17 cellular contexts compared by ENCODE assay signal in genomic region chr2:225328192-225328591, GRCh38.
DNase-seq lines count a peak whose midpoint lies in the region; ATAC-seq, FAIRE-seq and TF ChIP-seq lines count a peak whose summit lies in the region.
"Had no signal": no experiment of that assay in that cellular context is flagged by ENCODE, and none has a peak within 500 bp of the region (broad histone marks: within the 10 kb centered on the region; RNA-seq: fewer than 3 reads in every experiment).

No MANE protein-coding gene starts in this region.

- peak; percentile 15 for DNase-seq in DMS53 treated with DMSO at 0.1 percent for 48 hours (lab: John Stamatoyannopoulos, UW; ENCODE audit: unreplicated experiment)
- DNase-seq in LHCN-M2 (ENCODE audit: low read depth), result peak; percentile 7
- peak; percentile 64 for DNase-seq in astrocyte of the spinal cord (ENCODE audit: low read depth, low spot score)
- peak; percentile 34 for DNase-seq in kidney tubule cell (ENCODE audit: low spot score)
- no peak for DNase-seq in G401 (ENCODE audit: low spot score)
- DNase-seq in H54 (ENCODE audit: insufficient read length, low spot score), result no peak
- DNase-seq: activated CD8-positive, alpha-beta T cell treated with anti-CD3 and anti-CD28 coated beads for 36 hours; anterior cingulate cortex; NCI-H2171; SIG-M5; stimulated activated CD4-positive, alpha-beta T cell treated with anti-CD3 and anti-CD28 coated beads, Interleukin-4, amount 100 ng/mL, for 1 hour; thyroid gland had no signal

- no peak for ATAC-seq in GM18861 (IDR thresholded peaks at IDR 0.05; ENCODE audit: unreplicated experiment)
- ATAC-seq in GM19467 (IDR thresholded peaks at IDR 0.05; ENCODE audit: unreplicated experiment), result no peak
- ATAC-seq: activated CD8-positive, alpha-beta T cell treated with anti-CD3 and anti-CD28 coated beads for 36 hours; sciatic nerve had no signal

- H3K4me3 ChIP-seq in astrocyte of the spinal cord (ENCODE audit: low read depth, low read length), result no peak overlapping the region
- H3K4me3 ChIP-seq: thyroid gland had no signal

- TF ChIP-seq CTCF in astrocyte of the spinal cord (IDR thresholded peaks at IDR 0.05; ENCODE audit: low read depth, low read length), result no peak

- TF ChIP-seq POLR2A in H54 (IDR thresholded peaks at IDR 0.05; ENCODE audit: low read depth, low read length), result no peak

- in situ Hi-C loops in astrocyte of the spinal cord (cut with HindIII; ENCODE audit: low sequenced_read_pairs) (no loop called here), G401 (cut with HindIII; ENCODE audit: low sequenced_read_pairs) (no loop called here)

- no peak for FAIRE-seq in H54 (lab: Jason Lieb, UNC)
- FAIRE-seq: D721Med, TTC549 had no signal

Comparison
In these comparisons a context has a peak if more than half of its experiments do, and no peak if none do; other contexts are left out.
1. DNase-seq: peak in DMS53 treated with DMSO at 0.1 percent for 48 hours (single experiment), LHCN-M2 (single experiment), astrocyte of the spinal cord (single experiment) and kidney tubule cell (single experiment); none in G401 (single experiment) and H54 (single experiment).